In the genomic region with DNA sequence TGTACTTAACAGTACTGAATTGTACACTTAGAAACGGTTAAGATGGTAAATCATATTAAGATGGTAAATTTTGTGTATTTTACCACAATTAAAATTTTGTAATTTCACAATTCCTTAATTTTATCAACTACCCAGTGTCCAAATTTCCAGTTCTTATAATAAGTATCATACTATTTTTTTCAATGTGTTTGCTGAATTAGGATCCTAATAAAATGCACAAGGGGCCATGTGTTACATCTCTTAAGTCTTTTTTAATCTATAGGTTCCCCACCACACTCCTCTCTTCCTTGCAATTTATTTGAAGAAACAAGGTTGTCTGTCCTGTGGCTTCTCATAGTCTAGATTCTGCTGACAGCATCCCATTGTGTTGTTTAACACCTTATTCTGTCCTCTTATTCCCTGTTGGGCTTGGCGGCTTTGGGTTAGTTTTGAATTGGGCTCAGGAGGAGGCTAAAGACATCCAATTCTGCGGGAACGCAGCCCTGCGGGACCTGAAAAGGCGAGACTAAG, we compare ENCODE assay signal across 8 cellular contexts. TPM values are rescaled to one million over a fixed set of nuclear protein-coding genes. Genes with fewer than 3 reads are reported as not detected.
A peak's percentile ranks its signal among the peaks of the same experiment; 100 is the strongest.
DNase-seq lines count a peak whose midpoint lies in the region; ATAC-seq and TF ChIP-seq lines count a peak whose summit lies in the region.

No MANE protein-coding gene starts in this region.

- peak; percentile 35 for ATAC-seq in GM21576 (IDR thresholded peaks at IDR 0.05; ENCODE audit: unreplicated experiment)
- ATAC-seq in left lobe of liver, result no peak

- H3K9ac ChIP-seq in OCI-LY3 (ENCODE audit: low read length), result peak overlapping the region; percentile 83

- H3K4me3 ChIP-seq in OCI-LY3 (ENCODE audit: low read length), result peak overlapping the region; percentile 100
- peak overlapping the region; percentile 62 to 84 (median 78) for H3K4me3 ChIP-seq in esophagus muscularis mucosa
- peak overlapping the region; percentile 67 for H3K4me3 ChIP-seq in skeletal muscle cell (ENCODE audit: low read depth, low read length)

- peaks cover 20% of the 10 kb centered on the region for H3K4me1 Mint-ChIP-seq in CD14-positive monocyte

- H3K79me2 ChIP-seq in OCI-LY3 (ENCODE audit: low read length), result peaks cover 42% of the 10 kb centered on the region

- no peak for TF ChIP-seq EP300 in esophagus muscularis mucosa (IDR thresholded peaks at IDR 0.05)

- no peak for TF ChIP-seq CTCF in CD14-positive monocyte (IDR thresholded peaks at IDR 0.05)
- no peak for TF ChIP-seq CTCF in OCI-LY3 (IDR thresholded peaks at IDR 0.05; ENCODE audit: low read depth, low read length)
- TF ChIP-seq CTCF in esophagus muscularis mucosa (IDR thresholded peaks at IDR 0.05), result no peak

- no peaks in the 10 kb centered on the region for H3K36me3 ChIP-seq in OCI-LY3 (replicated peaks; ENCODE audit: low read depth, low read length)
- H3K36me3 ChIP-seq in esophagus muscularis mucosa, result no peaks in the 10 kb centered on the region

- no peaks in the 10 kb centered on the region for H3K27me3 ChIP-seq in OCI-LY3 (ENCODE audit: low read depth, low read length)
- no peaks in the 10 kb centered on the region for H3K27me3 ChIP-seq in esophagus muscularis mucosa

- H3K4me2 ChIP-seq in OCI-LY3 (ENCODE audit: low read length), result peak overlapping the region; percentile 86

- H3K27ac Mint-ChIP-seq in CD14-positive monocyte, result peak overlapping the region; percentile 93 to 98 (median 97)

- H3K9me3 ChIP-seq in OCI-LY3 (ENCODE audit: insufficient read depth, low read length) (no peaks in the 10 kb centered on the region), esophagus muscularis mucosa (no peaks in the 10 kb centered on the region)

- DNase-seq in CD14-positive monocyte (ENCODE audit: low spot score) (no peak), esophagus muscularis mucosa (ENCODE audit: extremely low spot score) (no peak), skeletal muscle cell (ENCODE audit: low read depth) (no peak), left lobe of liver (ENCODE audit: low spot score) (no peak), NCI-H524 (lab: John Stamatoyannopoulos, UW) (no peak), NCI-H2227 (lab: John Stamatoyannopoulos, UW; ENCODE audit: unreplicated experiment) (no peak)

- peaks cover 6% of the 10 kb centered on the region in 2 donors for H3K36me3 Mint-ChIP-seq in CD14-positive monocyte

- peaks cover 6% of the 10 kb centered on the region; the same call in 1 of the 2 replicates for H3K4me1 ChIP-seq in OCI-LY3 (ENCODE audit: low read length)
- H3K4me1 ChIP-seq in esophagus muscularis mucosa, result peaks cover 10 to 28% (median 20%) of the 10 kb centered on the region in 4 donors

- 12% methylated on average over 6 of the region's 6 CpGs for WGBS in esophagus muscularis mucosa

- peaks cover 0 to 51% (median 2%) of the 10 kb centered on the region in 3 donors for H3K27me3 Mint-ChIP-seq in CD14-positive monocyte (ENCODE audit: low read depth in 3 of 3)

- peaks cover 0 to 18% (median 12%) of the 10 kb centered on the region in 7 donors for H3K9me3 Mint-ChIP-seq in CD14-positive monocyte

- TF ChIP-seq POLR2A in esophagus muscularis mucosa (IDR thresholded peaks at IDR 0.05; ENCODE audit: low read depth), result no peak

- no peaks in the 10 kb centered on the region for H4K20me1 ChIP-seq in OCI-LY3 (ENCODE audit: insufficient read depth, low read length)

- intact Hi-C loops in CD14-positive monocyte (cut with micrococcal nuclease) (loop anchor here in 1 of 2 donors (10.0 kb wide), 1 partner anchor 1044 kb away; no protein-coding TSS in a partner anchor), esophagus muscularis mucosa (cut with DNase I) (loop anchor here (10.0 kb wide), 2 partner anchors 156 to 864 kb away; a partner anchor contains a TSS)

- H3K27ac ChIP-seq in OCI-LY3 (ENCODE audit: low read length) (0 out of 2 replicates have a peak overlapping the region, but pooled peaks have one; percentile 3), esophagus muscularis mucosa (replicated peaks in 1 of 4) (peak overlapping the region; percentile 92 to 94 (median 92))

- H2AFZ ChIP-seq in OCI-LY3 (ENCODE audit: low read depth, low read length), result peak overlapping the region; percentile 97

- H3K4me3 Mint-ChIP-seq in CD14-positive monocyte, result peak overlapping the region; percentile 87 to 91

RNA-seq across cellular contexts. Expression of a gene that starts 0.5 kb away (rescaled TPM):
- 1 to 10 TPM; 7.1 to 9.0 TPM for polyA plus RNA-seq in CD14-positive monocyte
- 10 to 100 TPM; 22.5 to 30.9 (median 28.5) TPM for total RNA-seq in esophagus muscularis mucosa
- total RNA-seq in left lobe of liver, result 26.6 TPM

RNA-seq across cellular contexts. Expression of a gene that starts 6.4 kb away (rescaled TPM):
- 1 to 10 TPM; 2.8 to 3.4 TPM for polyA plus RNA-seq in CD14-positive monocyte
- 10 to 100 TPM in 3 of 4 donors, 1 to 10 TPM in 1; 9.8 to 18.3 (median 13.7) TPM for total RNA-seq in esophagus muscularis mucosa
- 7.8 TPM for total RNA-seq in left lobe of liver
